ENCODE assay signal across 9 cellular contexts in genomic region chr16:24858219-24859041, GRCh38. TPM values are rescaled to one million over a fixed set of nuclear protein-coding genes. Genes with fewer than 3 reads are reported as not detected.
DNase-seq lines count a peak whose midpoint lies in the region; ATAC-seq and TF ChIP-seq lines count a peak whose summit lies in the region.
"Had no signal": no experiment of that assay in that cellular context is flagged by ENCODE, and none has a peak within 500 bp of the region (broad histone marks: within the 10 kb centered on the region; RNA-seq: fewer than 3 reads in every experiment).

No MANE protein-coding gene starts in this region.

- H3K9me3 ChIP-seq in endodermal cell (ENCODE audit: control insufficient read depth, low read length), result no peaks in the 10 kb centered on the region

- H3K9ac ChIP-seq in endodermal cell (ENCODE audit: extremely low read depth, low read length, poor library complexity, severe bottlenecking), result no peak overlapping the region

- ATAC-seq in GM18873 (IDR thresholded peaks at IDR 0.05; ENCODE audit: low FRiP score, unreplicated experiment) (no peak), HG02623 (IDR thresholded peaks at IDR 0.05; ENCODE audit: unreplicated experiment) (no peak)

- H3K36me3 Mint-ChIP-seq in endodermal cell (ENCODE audit: low read depth) (no peaks in the 10 kb centered on the region), neural crest cell (ENCODE audit: low read depth) (no peaks in the 10 kb centered on the region)

- DNase-seq in AML-193 (lab: John Stamatoyannopoulos, UW) (peak; percentile 9 to 14), HuH-7.5 (ENCODE audit: low spot score) (peak; percentile 71), endodermal cell (peak; percentile 91), neural crest cell (ENCODE audit: low read depth, low spot score) (peak; percentile 75), NCI-H524 (lab: John Stamatoyannopoulos, UW) (no peak)
- peak; percentile 67 for DNase-seq in activated CD4-positive, alpha-beta T cell treated with anti-CD3 and anti-CD28 coated beads for 48 hours

- no peak for TF ChIP-seq CTCF in endodermal cell (conservative IDR thresholded peaks at IDR 0.05)
- TF ChIP-seq CTCF in neural crest cell (conservative IDR thresholded peaks at IDR 0.05), result no peak

- H3K36me3 ChIP-seq in endodermal cell (ENCODE audit: control insufficient read depth, insufficient read depth, low read length), result no peaks in the 10 kb centered on the region

- 31 to 34% methylated on average over 5 to 8 of the region's 9 CpGs for WGBS in endodermal cell (ENCODE audit: insufficient coverage in 1 of 2, insufficient read length in 1 of 2), 2 experiments

- H3K27me3 Mint-ChIP-seq in endodermal cell (ENCODE audit: insufficient read depth) (no peaks in the 10 kb centered on the region), neural crest cell (ENCODE audit: low read depth) (peaks cover 10% of the 10 kb centered on the region)

- H3K27ac Mint-ChIP-seq in endodermal cell (no peak overlapping the region), neural crest cell (ENCODE audit: unreplicated experiment) (no peak overlapping the region)

- H3K27me3 ChIP-seq in endodermal cell (ENCODE audit: control insufficient read depth, insufficient read depth, low read length, poor library complexity, severe bottlenecking), result no peaks in the 10 kb centered on the region

- H3K27ac ChIP-seq in endodermal cell (ENCODE audit: low read depth, low read length), result no peak overlapping the region
- H3K27ac ChIP-seq: skin epidermis had no signal

- H3K4me1 Mint-ChIP-seq in endodermal cell, result no peaks in the 10 kb centered on the region
- H3K4me1 Mint-ChIP-seq in neural crest cell, result no peaks in the 10 kb centered on the region

- H3K4me1 ChIP-seq in endodermal cell (ENCODE audit: control insufficient read depth, insufficient read depth, low read length), result no peaks in the 10 kb centered on the region

- H3K4me3 Mint-ChIP-seq in endodermal cell, result no peak overlapping the region
- H3K4me3 Mint-ChIP-seq in neural crest cell, result no peak overlapping the region

- H3K4me3 ChIP-seq in endodermal cell (ENCODE audit: low read length), result no peak overlapping the region
- H3K4me3 ChIP-seq: skin epidermis had no signal

- H3K9me3 Mint-ChIP-seq in endodermal cell, result no peaks in the 10 kb centered on the region
- no peaks in the 10 kb centered on the region for H3K9me3 Mint-ChIP-seq in neural crest cell

RNA-seq across cellular contexts. Expression of gene SLC5A11, which starts 12.7 kb away (rescaled TPM):
- under 1 TPM in 1 of 2 donors, not detected in 1; 0.29 TPM for total RNA-seq in endodermal cell
- polyA plus RNA-seq in endodermal cell (2013, experiment 1 of 2), result not detected
- not detected for polyA plus RNA-seq in endodermal cell (2013, experiment 2 of 2)
- not detected in 2 replicates for total RNA-seq in neural crest cell

Comparison
In these comparisons a context has a peak if more than half of its experiments do, and no peak if none do; other contexts are left out.
1. DNase-seq: peak in AML-193 (2 of 2), HuH-7.5 (single experiment), activated CD4-positive, alpha-beta T cell treated with anti-CD3 and anti-CD28 coated beads for 48 hours (single experiment), endodermal cell (single experiment) and neural crest cell (single experiment); none in NCI-H524 (0 of 2).